In genomic region chr3:42908675-42909074, GRCh38 we compare ENCODE assay signal across 11 cellular contexts. TPM values are rescaled to one million over a fixed set of nuclear protein-coding genes. Genes with fewer than 3 reads are reported as not detected.
"Had no signal": no experiment of that assay in that cellular context is flagged by ENCODE, and none has a peak within 500 bp of the region (broad histone marks: within the 10 kb centered on the region; RNA-seq: fewer than 3 reads in every experiment).

No MANE protein-coding gene starts in this region.

- H3K27ac Mint-ChIP-seq: GM23338, HFFc6 had no signal

- H2AFZ ChIP-seq: GM23338 had no signal

- DNase-seq: H7, HFFc6, IMR-90, KG1 had no signal

- H3K4me1 ChIP-seq: HAP-1 had no signal

- H3K4me3 Mint-ChIP-seq: GM23338, HFFc6 had no signal

- FAIRE-seq: HTR-8/SVneo, K562 had no signal

- H3K36me3 ChIP-seq: HAP-1 had no signal

- H3K4me3 ChIP-seq: GM23338, HAP-1, K562 had no signal

- ATAC-seq: GM23338, HCT116, K562 had no signal

- H3K9me3 ChIP-seq: HAP-1 had no signal

- H3K4me2 ChIP-seq: GM23338 had no signal

RNA-seq across cellular contexts. Expression of gene ZNF662, which starts 2.7 kb away (rescaled TPM):
- total RNA-seq: H7, HT-29 had no signal

RNA-seq across cellular contexts. Expression of gene CYP8B1, which starts 33.0 kb away (rescaled TPM):
- total RNA-seq: GM23338, H4, H7, HFFc6, HT-29, IMR-90 had no signal
- polyA plus RNA-seq: GM23338, IMR-90, K562 had no signal
